In genomic region chr4:94428884-94429283, GRCh38 we compare ENCODE assay signal across 1 cellular context.
TF ChIP-seq lines count a peak whose summit lies in the region.

No MANE protein-coding gene starts in this region.

TF ChIP-seq in K562, 482 proteins besides CTCF, POLR2A, EP300 and RAD21 (continued from another document):
- TF ChIP-seq ZNF280B (CRISPR knock-in tag; IDR thresholded peaks at IDR 0.05): no peak
- no peak for TF ChIP-seq NFIC (IDR thresholded peaks at IDR 0.05)
- TF ChIP-seq MEF2D (tag; conservative IDR thresholded peaks at IDR 0.05; ENCODE audit: low read depth): no peak
- TF ChIP-seq AFF1 (IDR thresholded peaks at IDR 0.05; ENCODE audit: low read depth in 1 of 2, partially characterized antibody in 2 of 2): no peak
- TF ChIP-seq SIN3A (IDR thresholded peaks at IDR 0.05; ENCODE audit: borderline replicate concordance in 2 of 2, control insufficient read depth in 1 of 2, low read depth in 2 of 2, low read length in 2 of 2): no peak
- TF ChIP-seq ZNF316 (IDR thresholded peaks at IDR 0.05): no peak
- TF ChIP-seq SRF (CRISPR knock-in tag; IDR thresholded peaks at IDR 0.05): no peak
